ENCODE assay signal across 24 cellular contexts in genomic region chr4:94511591-94511990, GRCh38.
"Had no signal": no experiment of that assay in that cellular context is flagged by ENCODE, and none has a peak within 500 bp of the region (broad histone marks: within the 10 kb centered on the region; RNA-seq: fewer than 3 reads in every experiment).

No MANE protein-coding gene starts in this region.

- H3K4me2 ChIP-seq: neural progenitor cell had no signal

- H3K9ac ChIP-seq: neural progenitor cell had no signal

- H3K27ac ChIP-seq: neural progenitor cell, pancreas, prostate gland, right lobe of liver, stomach, thoracic aorta, thyroid gland, tibial nerve, upper lobe of left lung, vagina had no signal

- FAIRE-seq: pancreas, small intestine, urothelium cell line had no signal

- H2AFZ ChIP-seq: neural progenitor cell had no signal

- ATAC-seq: natural killer cell; pancreas; right cardiac atrium; right lobe of liver; stimulated activated effector memory CD8-positive, alpha-beta T cell treated with anti-CD3 and anti-CD28 coated beads, Interleukin-12 subunit alpha, Interleukin-12 subunit beta, amount 100 ng/mL, for 72 hours; stimulated activated naive B cell treated with anti-CD40 and anti-IgM and Interleukin-4, amounts not matched to agents 10 μg/mL and 1 μg/mL and 100 μg/mL, for 72 hours had no signal

- H3K4me3 ChIP-seq: neural progenitor cell, pancreas, prostate gland, right lobe of liver, sigmoid colon, stomach, thoracic aorta, thyroid gland, tibial nerve, upper lobe of left lung, vagina had no signal

- H3K27me3 ChIP-seq: neural progenitor cell, pancreas, right lobe of liver, sigmoid colon, stomach, thyroid gland, tibial nerve, upper lobe of left lung, vagina had no signal

- H3K4me1 ChIP-seq: neural progenitor cell had no signal

- DNase-seq: natural killer cell; occipital lobe; pancreas; right cardiac atrium; right lobe of liver; sigmoid colon; small intestine; stimulated activated CD4-positive, alpha-beta T cell treated with anti-CD3 and anti-CD28 coated beads, Interleukin-15, amount 100 ng/mL, for 24 hours; stimulated activated CD4-positive, alpha-beta T cell treated with anti-CD3 and anti-CD28 coated beads, Interleukin-2, amount 100 ng/mL, for 24 hours; stimulated activated CD4-positive, alpha-beta T cell treated with anti-CD3 and anti-CD28 coated beads, Interleukin-2, amount 100 ng/mL, for 48 hours; stimulated activated CD4-positive, alpha-beta T cell treated with anti-CD3 and anti-CD28 coated beads, Interleukin-4, amount 100 ng/mL, for 24 hours; stimulated activated naive B cell treated with anti-CD40 and anti-IgM and Interleukin-4, amounts not matched to agents 10 μg/mL and 1 μg/mL and 100 μg/mL, for 72 hours; stimulated activated naive CD4-positive, alpha-beta T cell treated with Interleukin-2 at 50 U/mL for 16 hours; stomach; thyroid gland; trophoblast cell; upper lobe of left lung had no signal

- H3K9me3 ChIP-seq: pancreas, prostate gland, right lobe of liver, stomach, thoracic aorta, thyroid gland, tibial nerve, upper lobe of left lung, vagina had no signal

- H3K36me3 ChIP-seq: neural progenitor cell, pancreas, prostate gland, right lobe of liver, sigmoid colon, stomach, thoracic aorta, thyroid gland, tibial nerve, upper lobe of left lung, vagina had no signal
